12 cellular contexts compared by ENCODE assay signal in the genomic region with DNA sequence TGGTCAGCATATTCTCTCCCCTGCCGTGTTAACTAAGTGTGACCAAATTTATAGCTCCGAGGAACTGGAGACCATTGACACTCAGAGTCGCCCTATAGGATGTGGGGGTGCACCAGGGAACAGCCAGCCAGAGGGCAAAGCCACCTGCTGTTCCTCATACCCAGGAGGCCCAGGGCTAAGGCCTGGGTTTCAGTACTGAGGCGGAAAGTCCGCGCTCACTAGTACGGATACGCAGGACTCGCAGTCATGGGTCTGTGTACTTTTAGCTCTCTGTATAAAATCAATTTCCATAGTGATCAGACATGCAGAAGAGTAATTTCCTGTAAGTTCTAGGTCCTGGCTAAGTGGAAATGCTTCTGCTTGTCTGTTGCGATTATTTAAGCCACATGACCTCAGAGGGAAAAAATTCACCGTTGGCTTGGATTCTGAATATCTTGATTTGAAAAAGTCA.
A peak's percentile ranks its signal among the peaks of the same experiment; 100 is the strongest.
DNase-seq lines count a peak whose midpoint lies in the region; ATAC-seq and TF ChIP-seq lines count a peak whose summit lies in the region.
"Had no signal": no experiment of that assay in that cellular context is flagged by ENCODE, and none has a peak within 500 bp of the region (broad histone marks: within the 10 kb centered on the region; RNA-seq: fewer than 3 reads in every experiment).

No MANE protein-coding gene starts in this region.

- H3K9me3 ChIP-seq in hepatocyte (ENCODE audit: low read depth) (no peaks in the 10 kb centered on the region), skeletal muscle satellite cell (replicated peaks; ENCODE audit: low read length) (no peaks in the 10 kb centered on the region)

- no peaks in the 10 kb centered on the region for H3K9me2 ChIP-seq in hepatocyte (replicated peaks; ENCODE audit: insufficient read depth)

- ATAC-seq in HG03520 (IDR thresholded peaks at IDR 0.05; ENCODE audit: unreplicated experiment) (no peak), GM21515 (IDR thresholded peaks at IDR 0.05; ENCODE audit: unreplicated experiment) (no peak)

- no peaks in the 10 kb centered on the region for H3K27me3 ChIP-seq in hepatocyte
- no peaks in the 10 kb centered on the region for H3K27me3 ChIP-seq in skeletal muscle satellite cell (ENCODE audit: control insufficient read depth, insufficient read depth, low read length)

- H3K27me3 Mint-ChIP-seq in brain = peaks cover 5% of the 10 kb centered on the region
- H3K27me3 Mint-ChIP-seq: activated naive CD4-positive, alpha-beta T cell treated with anti-CD3 and anti-CD28 coated beads, Interleukin-2, amount 50 U/mL, for 24 hours had no signal

- H3K36me3 ChIP-seq in hepatocyte (replicated peaks; ENCODE audit: insufficient read depth, low read depth) (no peaks in the 10 kb centered on the region), skeletal muscle satellite cell (ENCODE audit: insufficient read depth, low read length) (peaks cover 6% of the 10 kb centered on the region)

- peaks cover 61% of the 10 kb centered on the region for H3K4me1 Mint-ChIP-seq in brain
- H3K4me1 Mint-ChIP-seq: activated naive CD4-positive, alpha-beta T cell treated with anti-CD3 and anti-CD28 coated beads, Interleukin-2, amount 50 U/mL, for 24 hours; CD8-positive, alpha-beta memory T cell had no signal

- H3K27ac Mint-ChIP-seq in brain = peak overlapping the region in 3 of 5 experiments; percentile 73 to 82 (median 80)
- H3K27ac Mint-ChIP-seq: activated naive CD4-positive, alpha-beta T cell treated with anti-CD3 and anti-CD28 coated beads, Interleukin-2, amount 50 U/mL, for 24 hours; CD8-positive, alpha-beta memory T cell had no signal

- no peak overlapping the region for H3K4me2 ChIP-seq in hepatocyte
- peak overlapping the region; percentile 4 for H3K4me2 ChIP-seq in skeletal muscle satellite cell (ENCODE audit: low read length)

- H4K20me1 ChIP-seq in hepatocyte (ENCODE audit: insufficient read depth, poor library complexity, severe bottlenecking) = no peaks in the 10 kb centered on the region

- TF ChIP-seq CTCF in brain (conservative IDR thresholded peaks at IDR 0.05) = no peak
- TF ChIP-seq CTCF in hepatocyte (IDR thresholded peaks at IDR 0.05; ENCODE audit: poor library complexity) = no peak

- no peak overlapping the region for H3K9ac ChIP-seq in skeletal muscle satellite cell (ENCODE audit: low read depth, low read length)

- no peaks in the 10 kb centered on the region for H3K79me2 ChIP-seq in hepatocyte

- H3K4me1 ChIP-seq in hepatocyte (ENCODE audit: insufficient read depth) (peaks cover 63% of the 10 kb centered on the region), skeletal muscle satellite cell (ENCODE audit: control insufficient read depth, insufficient read depth, low read length) (peaks cover 37% of the 10 kb centered on the region)

- no peaks in the 10 kb centered on the region for H3K9me3 Mint-ChIP-seq in brain
- H3K9me3 Mint-ChIP-seq: activated naive CD4-positive, alpha-beta T cell treated with anti-CD3 and anti-CD28 coated beads, Interleukin-2, amount 50 U/mL, for 24 hours had no signal

- H3K36me3 Mint-ChIP-seq in brain = peaks cover 13% of the 10 kb centered on the region

- peak overlapping the region in 1 of 5 experiments; percentile 52 for H3K4me3 Mint-ChIP-seq in brain
- H3K4me3 Mint-ChIP-seq: activated naive CD4-positive, alpha-beta T cell treated with anti-CD3 and anti-CD28 coated beads, Interleukin-2, amount 50 U/mL, for 24 hours; CD8-positive, alpha-beta memory T cell had no signal

- 76% methylated on average over 11 of the region's 11 CpGs for WGBS in hepatocyte (ENCODE audit: low lambda C conversion rate, missing lambda C conversion rate)

- peak overlapping the region; percentile 63 for H3K27ac ChIP-seq in hepatocyte

- no peak overlapping the region for H2AFZ ChIP-seq in hepatocyte

- no peak overlapping the region for H3K4me3 ChIP-seq in hepatocyte
- no peak overlapping the region for H3K4me3 ChIP-seq in skeletal muscle satellite cell (ENCODE audit: low read length)

- DNase-seq in NCI-H69 (lab: John Stamatoyannopoulos, UW) (peak; percentile 85), hepatocyte (ENCODE audit: low spot score) (no peak), NCI-H1105 treated with DMSO at 0.1 percent for 48 hours (lab: John Stamatoyannopoulos, UW) (no peak), NCI-H526 treated with DMSO at 0.1 percent for 48 hours (lab: John Stamatoyannopoulos, UW) (no peak)
- DNase-seq: CD8-positive, alpha-beta memory T cell; hypothalamus; SIG-M5 had no signal
